ENCODE assay signal across 8 cellular contexts in the genomic region with DNA sequence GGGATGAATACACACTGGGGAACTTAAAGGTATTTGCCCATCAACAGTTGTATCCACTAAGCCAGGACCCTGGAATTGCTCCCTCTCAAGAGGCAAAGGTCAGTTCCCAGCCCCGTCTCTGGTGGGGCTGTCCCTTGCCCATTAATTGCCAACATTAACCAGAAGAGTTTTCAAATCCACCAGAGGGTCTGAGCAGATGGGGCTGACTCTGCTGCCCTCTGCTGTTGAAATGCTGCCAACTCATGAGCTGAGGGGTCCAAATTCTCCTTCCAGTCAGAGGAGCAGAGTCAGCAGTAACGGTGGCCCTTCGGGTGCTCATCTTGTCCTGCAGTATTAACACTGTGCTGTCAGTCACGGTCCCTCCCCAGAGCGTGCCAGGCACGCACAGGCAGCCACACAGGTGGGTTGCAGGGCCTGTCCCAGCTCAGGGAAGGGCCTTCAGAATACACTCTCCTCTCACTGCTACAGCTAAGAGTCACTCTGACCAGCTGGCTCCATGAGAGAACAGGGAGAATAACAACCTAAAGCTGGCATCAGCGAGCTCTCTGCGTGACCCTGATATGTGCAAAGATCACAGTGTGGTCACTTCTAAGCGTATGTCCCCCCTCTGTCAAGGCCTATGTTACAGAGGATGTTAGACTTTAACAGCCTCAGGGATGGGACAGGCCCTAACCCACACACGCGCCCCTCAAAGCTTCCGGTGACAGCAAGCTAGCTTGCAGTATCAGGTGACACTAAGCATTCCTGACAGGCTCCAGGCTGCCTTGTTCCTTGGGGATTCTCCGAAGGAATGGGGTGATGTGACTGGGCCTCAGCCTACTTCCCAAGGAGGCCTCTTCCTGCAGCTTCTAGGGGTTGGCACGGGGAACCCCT. TPM values are rescaled to one million over a fixed set of nuclear protein-coding genes. Genes with fewer than 3 reads are reported as not detected.
DNase-seq lines count a peak whose midpoint lies in the region; ATAC-seq, FAIRE-seq and TF ChIP-seq lines count a peak whose summit lies in the region.

No MANE protein-coding gene starts in this region.

- H3K4me1 Mint-ChIP-seq in GM23338 = peaks cover 3% of the 10 kb centered on the region; the same call in 1 of the 3 replicates

- H3K36me3 ChIP-seq in GM23338 (ENCODE audit: insufficient read depth) = peaks cover 9% of the 10 kb centered on the region; the same call in 1 of the 2 replicates
- peaks cover 13% of the 10 kb centered on the region for H3K36me3 ChIP-seq in colonic mucosa
- peaks cover 4 to 21% of the 10 kb centered on the region in 2 experiments; a peak in 4 of 5 replicates for H3K36me3 ChIP-seq in HepG2 (replicated peaks in 1 of 2; ENCODE audit: control insufficient read depth in 1 of 2, insufficient read depth in 2 of 2, low read length in 2 of 2)

- no peak overlapping the region for H3K4me2 ChIP-seq in GM23338
- H3K4me2 ChIP-seq in HepG2 (ENCODE audit: low read depth, low read length) = no peak overlapping the region

- no peak overlapping the region for H3K4me3 Mint-ChIP-seq in GM23338

- CTCF ChIA-PET in HepG2 (lab: Yijun Ruan, JAX; ENCODE audit: low intra/inter-chr PET ratio, low total read pairs) = interaction anchor here (1.1 to 1.3 kb wide), 2 partner anchors 45 to 438 kb away, joined by 4 to 7 read pairs; no protein-coding TSS in a partner anchor

- 0 out of 2 replicates have a peak, but pooled peaks cover 3% of the 10 kb centered on the region for H3K79me2 ChIP-seq in GM23338 (replicated peaks; ENCODE audit: insufficient read depth)
- no peaks in the 10 kb centered on the region for H3K79me2 ChIP-seq in HepG2 (ENCODE audit: insufficient read depth, low read length)

- H3K9me3 Mint-ChIP-seq in GM23338 = peaks cover 14% of the 10 kb centered on the region

- peaks cover 7% of the 10 kb centered on the region for H3K27me3 Mint-ChIP-seq in GM23338 (ENCODE audit: insufficient read depth, low read depth, poor library complexity)

- H3K9ac ChIP-seq in colonic mucosa (ENCODE audit: low read depth in 2 of 2, low read length in 2 of 2) = no peak overlapping the region
- H3K9ac ChIP-seq in HepG2 (ENCODE audit: insufficient read depth, low read depth, low read length) = no peak overlapping the region

- H4K20me1 ChIP-seq in GM23338 (replicated peaks; ENCODE audit: insufficient read depth) (peaks cover 11% of the 10 kb centered on the region; the same call in 1 of the 2 replicates), HepG2 (ENCODE audit: insufficient read depth, low read length) (no peaks in the 10 kb centered on the region)

- in situ Hi-C loops in HepG2 (cut with HindIII; ENCODE audit: extremely low pct_ligation_motif_present, low pct_unique_long_range_greater_than_20kb) = no loop called here

- H3K4me3 ChIP-seq in GM23338 (no peak overlapping the region), colonic mucosa (no peak overlapping the region), HepG2 (replicated peaks in 1 of 3; ENCODE audit: insufficient read depth in 1 of 3, low read depth in 2 of 3, low read length in 3 of 3) (no peak overlapping the region)

- H3K27me3 ChIP-seq in GM23338 (ENCODE audit: insufficient read depth) (no peaks in the 10 kb centered on the region), colonic mucosa (no peaks in the 10 kb centered on the region), HepG2 (ENCODE audit: control insufficient read depth in 1 of 2, insufficient read depth in 2 of 2, low read length in 2 of 2) (no peaks in the 10 kb centered on the region)

- no peak for TF ChIP-seq EP300 in HepG2 (IDR thresholded peaks at IDR 0.05; ENCODE audit: low read depth in 2 of 2, low read length in 2 of 2)
- TF ChIP-seq EP300 in HepG2 (CRISPR knock-in tag; IDR thresholded peaks at IDR 0.05; ENCODE audit: borderline replicate concordance) = no peak

- peak overlapping the region; percentile 72; the same call in 1 of the 2 replicates for H3K27ac ChIP-seq in GM23338 (ENCODE audit: low read depth)
- no peak overlapping the region for H3K27ac ChIP-seq in colonic mucosa
- no peak overlapping the region for H3K27ac ChIP-seq in HepG2 (ENCODE audit: extremely low read length, insufficient read depth, low read length)

- TF ChIP-seq CTCF in GM23338 (conservative IDR thresholded peaks at IDR 0.05; ENCODE audit: low read depth in 2 of 2) = peak; percentile 88 to 93
- peak; percentile 87 for TF ChIP-seq CTCF in colonic mucosa (IDR thresholded peaks at IDR 0.05)
- TF ChIP-seq CTCF in HepG2 (CRISPR knock-in tag; IDR thresholded peaks at IDR 0.05) = peak; percentile 94

- peak; percentile 85 for TF ChIP-seq RAD21 in HepG2 (CRISPR knock-in tag; IDR thresholded peaks at IDR 0.05)

- H3K36me3 Mint-ChIP-seq in GM23338 (ENCODE audit: low read depth) = peaks cover 69% of the 10 kb centered on the region

- WGBS in HepG2 (ENCODE audit: low lambda C conversion rate) = 93% methylated on average over 2 of the region's 14 CpGs

- H3K9me3 ChIP-seq in colonic mucosa (no peaks in the 10 kb centered on the region), HepG2 (ENCODE audit: low read length) (no peaks in the 10 kb centered on the region)

- peak in 11 of 14 donors; percentile 11 to 84 (median 43) for DNase-seq in C1 segment of cervical spinal cord (lab: John Stamatoyannopoulos, UW)
- peak; percentile 82 for DNase-seq in GM23338 (ENCODE audit: low spot score)
- peak; percentile 66 for DNase-seq in NCI-H2227 (lab: John Stamatoyannopoulos, UW; ENCODE audit: unreplicated experiment)
- DNase-seq in activated CD4-positive, alpha-beta T cell treated with anti-CD3 and anti-CD28 coated beads for 4 hours = peak; percentile 61 to 76
- peak; percentile 57 for DNase-seq in colonic mucosa
- peak; percentile 64 for DNase-seq in HepG2 (ENCODE audit: low spot score)
- DNase-seq in stimulated activated CD4-positive, alpha-beta T cell treated with anti-CD3 and anti-CD28 coated beads, TNF-alpha, amount 100 ng/mL, for 48 hours (ENCODE audit: low read depth in 3 of 3) = peak; percentile 38 to 57 (median 45)

- H3K27ac Mint-ChIP-seq in GM23338 = no peak overlapping the region

- intact Hi-C loops in colonic mucosa (cut with DNase I) = loop anchor here (5.0 kb wide), 1 partner anchor 132 kb away; a partner anchor contains a TSS
- intact Hi-C loops in HepG2 (cut with micrococcal nuclease; ENCODE audit: unreplicated experiment) = loop anchor here (1.0 to 5.0 kb wide), 3 partner anchors 26 to 347 kb away; a partner anchor contains a TSS

- H3F3A ChIP-seq in GM23338 (replicated peaks; ENCODE audit: low read depth) = peaks cover 7% of the 10 kb centered on the region; the same call in 1 of the 2 replicates

- H3K9me2 ChIP-seq in GM23338 (ENCODE audit: insufficient read depth) = no peaks in the 10 kb centered on the region

- peak; percentile 83 for FAIRE-seq in HepG2 (lab: Jason Lieb, UNC)

- peak; percentile 94 for ATAC-seq in GM23338
- ATAC-seq in HepG2 = peak; percentile 94
- no peak for ATAC-seq in GM21390 (IDR thresholded peaks at IDR 0.05; ENCODE audit: unreplicated experiment)

- POLR2A ChIA-PET in HepG2 (lab: Yijun Ruan, JAX) = interaction anchor here (0.5 to 1.0 kb wide), 4 partner anchors 10 to 131 kb away, joined by 3 to 4 read pairs (median 4); a partner anchor contains a TSS

- H3K4me1 ChIP-seq in GM23338 (ENCODE audit: insufficient read depth) (no peaks in the 10 kb centered on the region), colonic mucosa (no peaks in the 10 kb centered on the region), HepG2 (ENCODE audit: insufficient read depth, low read length) (no peaks in the 10 kb centered on the region)

- no peak for TF ChIP-seq POLR2A in HepG2 (IDR thresholded peaks at IDR 0.05; ENCODE audit: insufficient read depth in 1 of 2, low read depth in 2 of 2, low read length in 2 of 2)

- H2AFZ ChIP-seq in GM23338 (no peak overlapping the region), HepG2 (ENCODE audit: low read length) (no peak overlapping the region)

- BruUV-seq in HepG2 (replicated peaks; lab: Mats Ljungman, UMichigan) = no TSS peak

TF ChIP-seq in GM23338, 12 proteins besides CTCF, POLR2A, EP300 and RAD21 (continues in another document):
- no peak for TF ChIP-seq STAT1 (IDR thresholded peaks at IDR 0.05; ENCODE audit: unreplicated experiment)

TF ChIP-seq in HepG2, 621 proteins besides CTCF, POLR2A, EP300 and RAD21 (continues in another document):
- peak; percentile 93 for TF ChIP-seq STAG1 (CRISPR knock-in tag; IDR thresholded peaks at IDR 0.05)
- peak; percentile 43; the same call in 1 of the 2 replicates for TF ChIP-seq SAP130 (CRISPR knock-in tag; IDR thresholded peaks at IDR 0.05; ENCODE audit: low read depth)
- TF ChIP-seq ZIK1 (CRISPR knock-in tag; IDR thresholded peaks at IDR 0.05; ENCODE audit: borderline replicate concordance, low read depth) = peak; percentile 35; the same call in 1 of the 2 replicates
- TF ChIP-seq MAFK (conservative IDR thresholded peaks at IDR 0.05 in 1 of 2, IDR thresholded peaks at IDR 0.05 in 1 of 2; ENCODE audit: low read length in 2 of 2) = peak; percentile 88 to 93

RNA-seq across cellular contexts. Expression of a gene that starts 10.9 kb away (rescaled TPM):
- 1.0 and 1.1 TPM in 2 replicates for total RNA-seq in GM23338 (2014; rRNA removed; shearing (Covaris generic))
- polyA plus RNA-seq in GM23338 (2016; fragmentation: Nextera tagmentation; extraction: Ambion mirVana) (0.31 and 0.57 TPM in 2 replicates), HepG2 (2011; rRNA removed) (0.01 and 0.03 TPM in 2 replicates)
- total RNA-seq in colonic mucosa (1 to 10 TPM in 1 of 2 donors, under 1 TPM in 1; 0.72 to 2.3 TPM), HepG2 (2016; rRNA removed; fragmentation: Illumina TruSeq; extraction: Trizol) (0.01 and 0.07 TPM in 2 replicates)
- not detected in 2 replicates for total RNA-seq in HepG2 (2016; cell fraction: cytosol; rRNA removed; fragmentation: Illumina TruSeq; extraction: Trizol; ENCODE audit: low read depth)
- 0.04 TPM in 2 replicates for total RNA-seq in HepG2 (2016; cell fraction: insoluble cytoplasmic fraction; rRNA removed; fragmentation: Illumina TruSeq; extraction: Trizol)
- total RNA-seq in HepG2 (2016; cell fraction: membrane; rRNA removed; fragmentation: Illumina TruSeq; extraction: Trizol) = 0.06 TPM in 1 of 2 replicates, not detected in the other
- total RNA-seq in HepG2 (2016; cell fraction: nucleus; rRNA removed; fragmentation: Illumina TruSeq; extraction: Trizol) = 0.06 and 0.09 TPM in 2 replicates
- 0.01 and 0.03 TPM in 2 replicates for polyA plus RNA-seq in HepG2 (2011; cell fraction: cytosol; rRNA removed)
- polyA plus RNA-seq in HepG2 (2011; cell fraction: nucleus; rRNA removed) = 0.21 and 0.23 TPM in 2 replicates
- 0.16 TPM in 1 of 2 replicates, not detected in the other for polyA plus RNA-seq in HepG2 (2012)
- polyA plus RNA-seq in HepG2 (2016; cell fraction: cytosol; fragmentation: Illumina TruSeq; extraction: Trizol; ENCODE audit: low read depth) = 0.01 TPM in 1 of 2 replicates, not detected in the other
- 0.11 TPM in 1 of 2 replicates, not detected in the other for polyA plus RNA-seq in HepG2 (2016; cell fraction: insoluble cytoplasmic fraction; fragmentation: Illumina TruSeq; extraction: Trizol; ENCODE audit: low read depth)
- 0.01 and 0.08 TPM in 2 replicates for polyA plus RNA-seq in HepG2 (2016; cell fraction: membrane; fragmentation: Illumina TruSeq; extraction: Trizol; ENCODE audit: low read depth)
- polyA plus RNA-seq in HepG2 (2016; cell fraction: nucleus; fragmentation: Illumina TruSeq; extraction: Trizol; ENCODE audit: insufficient read depth, low read depth) = 0.36 and 0.44 TPM in 2 replicates
- 0.40 TPM in 1 of 2 replicates, not detected in the other for polyA minus RNA-seq in HepG2 (2011; rRNA and poly(A)+ RNA removed; ENCODE audit: low replicate concordance)
- not detected in 2 replicates for polyA minus RNA-seq in HepG2 (2011; cell fraction: cytosol; rRNA and poly(A)+ RNA removed)
- polyA minus RNA-seq in HepG2 (2011; cell fraction: nucleus; rRNA and poly(A)+ RNA removed) = under 0.01 TPM in 1 of 2 replicates, not detected in the other
